In the genomic region with DNA sequence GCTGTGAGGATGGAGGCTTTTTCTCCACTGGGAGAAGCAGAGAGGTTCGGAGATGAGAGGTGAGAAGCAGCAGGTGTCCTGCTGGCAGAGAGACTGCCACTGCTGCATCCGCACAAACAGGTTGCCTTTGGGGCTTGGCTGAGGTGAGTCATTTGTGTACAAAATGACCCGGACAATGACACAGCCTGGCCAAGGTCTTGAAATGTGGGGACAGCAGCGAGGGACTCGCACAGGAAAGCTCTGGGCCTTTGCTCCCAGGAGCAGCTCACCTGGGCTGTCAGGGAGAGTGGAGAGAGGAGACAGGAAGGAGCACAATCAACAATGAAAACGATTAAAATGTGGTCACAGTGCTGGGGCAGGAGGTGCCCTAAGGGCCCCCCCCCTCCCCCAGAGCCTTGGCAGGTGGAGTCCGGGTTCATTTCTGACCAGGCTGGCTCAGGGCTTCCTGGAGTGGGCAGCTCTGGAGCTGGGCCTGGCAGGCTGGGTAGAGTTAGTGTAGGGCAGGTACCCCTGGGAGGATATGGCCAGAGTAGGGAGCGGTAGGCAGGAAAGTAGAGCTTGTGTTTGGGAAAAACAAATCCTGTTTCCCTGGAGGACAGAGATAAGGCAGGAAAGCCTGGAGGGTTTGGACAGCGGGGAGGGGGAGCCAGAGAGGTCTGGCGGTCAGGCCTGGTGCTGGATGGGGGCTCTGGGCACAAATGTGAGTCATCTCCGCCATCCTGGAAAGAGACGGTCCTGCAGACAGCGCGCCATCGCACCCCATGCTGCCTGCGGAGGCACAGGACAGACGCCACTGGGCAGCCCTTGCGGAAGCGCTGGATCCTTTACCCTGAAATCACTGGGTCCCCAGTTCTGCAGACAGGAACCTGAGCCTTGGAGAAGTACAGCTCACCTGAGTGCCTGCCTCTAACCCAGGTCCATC, we compare ENCODE assay signal across 1 cellular context.
A peak's percentile ranks its signal among the peaks of the same experiment; 100 is the strongest.
TF ChIP-seq lines count a peak whose summit lies in the region.

No MANE protein-coding gene starts in this region.

TF ChIP-seq in HepG2, 621 proteins besides CTCF, POLR2A, EP300 and RAD21 (continued from another document):
- TF ChIP-seq, protein P1, sequence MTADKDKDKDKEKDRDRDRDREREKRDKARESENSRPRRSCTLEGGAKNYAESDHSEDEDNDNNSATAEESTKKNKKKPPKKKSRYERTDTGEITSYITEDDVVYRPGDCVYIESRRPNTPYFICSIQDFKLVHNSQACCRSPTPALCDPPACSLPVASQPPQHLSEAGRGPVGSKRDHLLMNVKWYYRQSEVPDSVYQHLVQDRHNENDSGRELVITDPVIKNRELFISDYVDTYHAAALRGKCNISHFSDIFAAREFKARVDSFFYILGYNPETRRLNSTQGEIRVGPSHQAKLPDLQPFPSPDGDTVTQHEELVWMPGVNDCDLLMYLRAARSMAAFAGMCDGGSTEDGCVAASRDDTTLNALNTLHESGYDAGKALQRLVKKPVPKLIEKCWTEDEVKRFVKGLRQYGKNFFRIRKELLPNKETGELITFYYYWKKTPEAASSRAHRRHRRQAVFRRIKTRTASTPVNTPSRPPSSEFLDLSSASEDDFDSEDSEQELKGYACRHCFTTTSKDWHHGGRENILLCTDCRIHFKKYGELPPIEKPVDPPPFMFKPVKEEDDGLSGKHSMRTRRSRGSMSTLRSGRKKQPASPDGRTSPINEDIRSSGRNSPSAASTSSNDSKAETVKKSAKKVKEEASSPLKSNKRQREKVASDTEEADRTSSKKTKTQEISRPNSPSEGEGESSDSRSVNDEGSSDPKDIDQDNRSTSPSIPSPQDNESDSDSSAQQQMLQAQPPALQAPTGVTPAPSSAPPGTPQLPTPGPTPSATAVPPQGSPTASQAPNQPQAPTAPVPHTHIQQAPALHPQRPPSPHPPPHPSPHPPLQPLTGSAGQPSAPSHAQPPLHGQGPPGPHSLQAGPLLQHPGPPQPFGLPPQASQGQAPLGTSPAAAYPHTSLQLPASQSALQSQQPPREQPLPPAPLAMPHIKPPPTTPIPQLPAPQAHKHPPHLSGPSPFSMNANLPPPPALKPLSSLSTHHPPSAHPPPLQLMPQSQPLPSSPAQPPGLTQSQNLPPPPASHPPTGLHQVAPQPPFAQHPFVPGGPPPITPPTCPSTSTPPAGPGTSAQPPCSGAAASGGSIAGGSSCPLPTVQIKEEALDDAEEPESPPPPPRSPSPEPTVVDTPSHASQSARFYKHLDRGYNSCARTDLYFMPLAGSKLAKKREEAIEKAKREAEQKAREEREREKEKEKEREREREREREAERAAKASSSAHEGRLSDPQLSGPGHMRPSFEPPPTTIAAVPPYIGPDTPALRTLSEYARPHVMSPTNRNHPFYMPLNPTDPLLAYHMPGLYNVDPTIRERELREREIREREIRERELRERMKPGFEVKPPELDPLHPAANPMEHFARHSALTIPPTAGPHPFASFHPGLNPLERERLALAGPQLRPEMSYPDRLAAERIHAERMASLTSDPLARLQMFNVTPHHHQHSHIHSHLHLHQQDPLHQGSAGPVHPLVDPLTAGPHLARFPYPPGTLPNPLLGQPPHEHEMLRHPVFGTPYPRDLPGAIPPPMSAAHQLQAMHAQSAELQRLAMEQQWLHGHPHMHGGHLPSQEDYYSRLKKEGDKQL (CRISPR knock-in tag; IDR thresholded peaks at IDR 0.05; ENCODE audit: low read depth) = peak; percentile 4; the same call in 1 of the 2 replicates
- no peak for TF ChIP-seq ZNF3 (CRISPR knock-in tag; IDR thresholded peaks at IDR 0.05)
- peak; percentile 55; the same call in 1 of the 2 replicates for TF ChIP-seq ZNF331 (CRISPR knock-in tag; IDR thresholded peaks at IDR 0.05)
- TF ChIP-seq, protein P2, sequence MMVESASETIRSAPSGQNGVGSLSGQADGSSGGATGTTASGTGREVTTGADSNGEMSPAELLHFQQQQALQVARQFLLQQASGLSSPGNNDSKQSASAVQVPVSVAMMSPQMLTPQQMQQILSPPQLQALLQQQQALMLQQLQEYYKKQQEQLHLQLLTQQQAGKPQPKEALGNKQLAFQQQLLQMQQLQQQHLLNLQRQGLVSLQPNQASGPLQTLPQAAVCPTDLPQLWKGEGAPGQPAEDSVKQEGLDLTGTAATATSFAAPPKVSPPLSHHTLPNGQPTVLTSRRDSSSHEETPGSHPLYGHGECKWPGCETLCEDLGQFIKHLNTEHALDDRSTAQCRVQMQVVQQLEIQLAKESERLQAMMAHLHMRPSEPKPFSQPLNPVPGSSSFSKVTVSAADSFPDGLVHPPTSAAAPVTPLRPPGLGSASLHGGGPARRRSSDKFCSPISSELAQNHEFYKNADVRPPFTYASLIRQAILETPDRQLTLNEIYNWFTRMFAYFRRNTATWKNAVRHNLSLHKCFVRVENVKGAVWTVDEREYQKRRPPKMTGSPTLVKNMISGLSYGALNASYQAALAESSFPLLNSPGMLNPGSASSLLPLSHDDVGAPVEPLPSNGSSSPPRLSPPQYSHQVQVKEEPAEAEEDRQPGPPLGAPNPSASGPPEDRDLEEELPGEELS (CRISPR knock-in tag; IDR thresholded peaks at IDR 0.05) = peak; percentile 86
- TF ChIP-seq NR2F6 (IDR thresholded peaks at IDR 0.05) = 0 out of 2 replicates have a peak, but pooled peaks have one; percentile 21
- peak; percentile 77 for TF ChIP-seq NR2F6 (CRISPR knock-in tag; IDR thresholded peaks at IDR 0.05)
- 0 out of 2 replicates have a peak, but pooled peaks have one; percentile 30 for TF ChIP-seq MIXL1 (CRISPR knock-in tag; IDR thresholded peaks at IDR 0.05)
- no peak for TF ChIP-seq AGO2 (optimal IDR thresholded peaks at IDR 0.05; ENCODE audit: low read depth, low read length)
- TF ChIP-seq KDM2A (CRISPR knock-in tag; IDR thresholded peaks at IDR 0.05; ENCODE audit: borderline replicate concordance, low read depth) = peak; percentile 57
- no peak for TF ChIP-seq ZNF232 (CRISPR knock-in tag; IDR thresholded peaks at IDR 0.05; ENCODE audit: borderline replicate concordance)
- peak; percentile 47; the same call in 1 of the 2 replicates for TF ChIP-seq ZNF644 (CRISPR knock-in tag; IDR thresholded peaks at IDR 0.05; ENCODE audit: low read depth)
- TF ChIP-seq, protein P3, sequence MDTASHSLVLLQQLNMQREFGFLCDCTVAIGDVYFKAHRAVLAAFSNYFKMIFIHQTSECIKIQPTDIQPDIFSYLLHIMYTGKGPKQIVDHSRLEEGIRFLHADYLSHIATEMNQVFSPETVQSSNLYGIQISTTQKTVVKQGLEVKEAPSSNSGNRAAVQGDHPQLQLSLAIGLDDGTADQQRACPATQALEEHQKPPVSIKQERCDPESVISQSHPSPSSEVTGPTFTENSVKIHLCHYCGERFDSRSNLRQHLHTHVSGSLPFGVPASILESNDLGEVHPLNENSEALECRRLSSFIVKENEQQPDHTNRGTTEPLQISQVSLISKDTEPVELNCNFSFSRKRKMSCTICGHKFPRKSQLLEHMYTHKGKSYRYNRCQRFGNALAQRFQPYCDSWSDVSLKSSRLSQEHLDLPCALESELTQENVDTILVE (CRISPR knock-in tag; IDR thresholded peaks at IDR 0.05) = 0 out of 2 replicates have a peak, but pooled peaks have one; percentile 22
- peak; percentile 73 for TF ChIP-seq ZNF501 (CRISPR knock-in tag; IDR thresholded peaks at IDR 0.05)
- no peak for TF ChIP-seq CEBPB (IDR thresholded peaks at IDR 0.05; ENCODE audit: borderline replicate concordance, low read depth, low read length)
- TF ChIP-seq CHD2 (IDR thresholded peaks at IDR 0.05; ENCODE audit: low read depth, low read length) = no peak
- TF ChIP-seq, protein P4, sequence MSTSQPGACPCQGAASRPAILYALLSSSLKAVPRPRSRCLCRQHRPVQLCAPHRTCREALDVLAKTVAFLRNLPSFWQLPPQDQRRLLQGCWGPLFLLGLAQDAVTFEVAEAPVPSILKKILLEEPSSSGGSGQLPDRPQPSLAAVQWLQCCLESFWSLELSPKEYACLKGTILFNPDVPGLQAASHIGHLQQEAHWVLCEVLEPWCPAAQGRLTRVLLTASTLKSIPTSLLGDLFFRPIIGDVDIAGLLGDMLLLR (CRISPR knock-in tag; IDR thresholded peaks at IDR 0.05) = no peak
- peak; percentile 55; the same call in 1 of the 2 replicates for TF ChIP-seq POLR2G (IDR thresholded peaks at IDR 0.05; ENCODE audit: low read depth, low read length)
- peak; percentile 48; the same call in 1 of the 2 replicates for TF ChIP-seq TBX2 (CRISPR knock-in tag; IDR thresholded peaks at IDR 0.05; ENCODE audit: borderline replicate concordance)
- TF ChIP-seq, protein P5, sequence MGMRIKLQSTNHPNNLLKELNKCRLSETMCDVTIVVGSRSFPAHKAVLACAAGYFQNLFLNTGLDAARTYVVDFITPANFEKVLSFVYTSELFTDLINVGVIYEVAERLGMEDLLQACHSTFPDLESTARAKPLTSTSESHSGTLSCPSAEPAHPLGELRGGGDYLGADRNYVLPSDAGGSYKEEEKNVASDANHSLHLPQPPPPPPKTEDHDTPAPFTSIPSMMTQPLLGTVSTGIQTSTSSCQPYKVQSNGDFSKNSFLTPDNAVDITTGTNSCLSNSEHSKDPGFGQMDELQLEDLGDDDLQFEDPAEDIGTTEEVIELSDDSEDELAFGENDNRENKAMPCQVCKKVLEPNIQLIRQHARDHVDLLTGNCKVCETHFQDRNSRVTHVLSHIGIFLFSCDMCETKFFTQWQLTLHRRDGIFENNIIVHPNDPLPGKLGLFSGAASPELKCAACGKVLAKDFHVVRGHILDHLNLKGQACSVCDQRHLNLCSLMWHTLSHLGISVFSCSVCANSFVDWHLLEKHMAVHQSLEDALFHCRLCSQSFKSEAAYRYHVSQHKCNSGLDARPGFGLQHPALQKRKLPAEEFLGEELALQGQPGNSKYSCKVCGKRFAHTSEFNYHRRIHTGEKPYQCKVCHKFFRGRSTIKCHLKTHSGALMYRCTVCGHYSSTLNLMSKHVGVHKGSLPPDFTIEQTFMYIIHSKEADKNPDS (CRISPR knock-in tag; IDR thresholded peaks at IDR 0.05) = no peak
- no peak for TF ChIP-seq PHF20 (CRISPR knock-in tag; IDR thresholded peaks at IDR 0.05)
- no peak for TF ChIP-seq ZNF879 (CRISPR knock-in tag; IDR thresholded peaks at IDR 0.05)
- TF ChIP-seq KLF15 (CRISPR knock-in tag; IDR thresholded peaks at IDR 0.05; ENCODE audit: borderline replicate concordance) = no peak
- no peak for TF ChIP-seq HNRNPUL1 (IDR thresholded peaks at IDR 0.05; ENCODE audit: low read depth, low read length)
- TF ChIP-seq, protein P6, sequence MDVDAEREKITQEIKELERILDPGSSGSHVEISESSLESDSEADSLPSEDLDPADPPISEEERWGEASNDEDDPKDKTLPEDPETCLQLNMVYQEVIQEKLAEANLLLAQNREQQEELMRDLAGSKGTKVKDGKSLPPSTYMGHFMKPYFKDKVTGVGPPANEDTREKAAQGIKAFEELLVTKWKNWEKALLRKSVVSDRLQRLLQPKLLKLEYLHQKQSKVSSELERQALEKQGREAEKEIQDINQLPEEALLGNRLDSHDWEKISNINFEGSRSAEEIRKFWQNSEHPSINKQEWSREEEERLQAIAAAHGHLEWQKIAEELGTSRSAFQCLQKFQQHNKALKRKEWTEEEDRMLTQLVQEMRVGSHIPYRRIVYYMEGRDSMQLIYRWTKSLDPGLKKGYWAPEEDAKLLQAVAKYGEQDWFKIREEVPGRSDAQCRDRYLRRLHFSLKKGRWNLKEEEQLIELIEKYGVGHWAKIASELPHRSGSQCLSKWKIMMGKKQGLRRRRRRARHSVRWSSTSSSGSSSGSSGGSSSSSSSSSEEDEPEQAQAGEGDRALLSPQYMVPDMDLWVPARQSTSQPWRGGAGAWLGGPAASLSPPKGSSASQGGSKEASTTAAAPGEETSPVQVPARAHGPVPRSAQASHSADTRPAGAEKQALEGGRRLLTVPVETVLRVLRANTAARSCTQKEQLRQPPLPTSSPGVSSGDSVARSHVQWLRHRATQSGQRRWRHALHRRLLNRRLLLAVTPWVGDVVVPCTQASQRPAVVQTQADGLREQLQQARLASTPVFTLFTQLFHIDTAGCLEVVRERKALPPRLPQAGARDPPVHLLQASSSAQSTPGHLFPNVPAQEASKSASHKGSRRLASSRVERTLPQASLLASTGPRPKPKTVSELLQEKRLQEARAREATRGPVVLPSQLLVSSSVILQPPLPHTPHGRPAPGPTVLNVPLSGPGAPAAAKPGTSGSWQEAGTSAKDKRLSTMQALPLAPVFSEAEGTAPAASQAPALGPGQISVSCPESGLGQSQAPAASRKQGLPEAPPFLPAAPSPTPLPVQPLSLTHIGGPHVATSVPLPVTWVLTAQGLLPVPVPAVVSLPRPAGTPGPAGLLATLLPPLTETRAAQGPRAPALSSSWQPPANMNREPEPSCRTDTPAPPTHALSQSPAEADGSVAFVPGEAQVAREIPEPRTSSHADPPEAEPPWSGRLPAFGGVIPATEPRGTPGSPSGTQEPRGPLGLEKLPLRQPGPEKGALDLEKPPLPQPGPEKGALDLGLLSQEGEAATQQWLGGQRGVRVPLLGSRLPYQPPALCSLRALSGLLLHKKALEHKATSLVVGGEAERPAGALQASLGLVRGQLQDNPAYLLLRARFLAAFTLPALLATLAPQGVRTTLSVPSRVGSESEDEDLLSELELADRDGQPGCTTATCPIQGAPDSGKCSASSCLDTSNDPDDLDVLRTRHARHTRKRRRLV (CRISPR knock-in tag; IDR thresholded peaks at IDR 0.05) = no peak
- TF ChIP-seq, protein P7, sequence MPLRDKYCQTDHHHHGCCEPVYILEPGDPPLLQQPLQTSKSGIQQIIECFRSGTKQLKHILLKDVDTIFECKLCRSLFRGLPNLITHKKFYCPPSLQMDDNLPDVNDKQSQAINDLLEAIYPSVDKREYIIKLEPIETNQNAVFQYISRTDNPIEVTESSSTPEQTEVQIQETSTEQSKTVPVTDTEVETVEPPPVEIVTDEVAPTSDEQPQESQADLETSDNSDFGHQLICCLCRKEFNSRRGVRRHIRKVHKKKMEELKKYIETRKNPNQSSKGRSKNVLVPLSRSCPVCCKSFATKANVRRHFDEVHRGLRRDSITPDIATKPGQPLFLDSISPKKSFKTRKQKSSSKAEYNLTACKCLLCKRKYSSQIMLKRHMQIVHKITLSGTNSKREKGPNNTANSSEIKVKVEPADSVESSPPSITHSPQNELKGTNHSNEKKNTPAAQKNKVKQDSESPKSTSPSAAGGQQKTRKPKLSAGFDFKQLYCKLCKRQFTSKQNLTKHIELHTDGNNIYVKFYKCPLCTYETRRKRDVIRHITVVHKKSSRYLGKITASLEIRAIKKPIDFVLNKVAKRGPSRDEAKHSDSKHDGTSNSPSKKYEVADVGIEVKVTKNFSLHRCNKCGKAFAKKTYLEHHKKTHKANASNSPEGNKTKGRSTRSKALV (CRISPR knock-in tag; IDR thresholded peaks at IDR 0.05) = peak; percentile 36; the same call in 1 of the 2 replicates
- no peak for TF ChIP-seq ZNF263 (CRISPR knock-in tag; IDR thresholded peaks at IDR 0.05)
- peak; percentile 97 for TF ChIP-seq JUND (CRISPR knock-in tag; IDR thresholded peaks at IDR 0.05)
- TF ChIP-seq DPF2 (CRISPR knock-in tag; IDR thresholded peaks at IDR 0.05; ENCODE audit: borderline replicate concordance, low read depth) = peak; percentile 74; the same call in 1 of the 2 replicates
- peak; percentile 74 for TF ChIP-seq HDAC2 (CRISPR knock-in tag; IDR thresholded peaks at IDR 0.05)
- TF ChIP-seq, protein P8, sequence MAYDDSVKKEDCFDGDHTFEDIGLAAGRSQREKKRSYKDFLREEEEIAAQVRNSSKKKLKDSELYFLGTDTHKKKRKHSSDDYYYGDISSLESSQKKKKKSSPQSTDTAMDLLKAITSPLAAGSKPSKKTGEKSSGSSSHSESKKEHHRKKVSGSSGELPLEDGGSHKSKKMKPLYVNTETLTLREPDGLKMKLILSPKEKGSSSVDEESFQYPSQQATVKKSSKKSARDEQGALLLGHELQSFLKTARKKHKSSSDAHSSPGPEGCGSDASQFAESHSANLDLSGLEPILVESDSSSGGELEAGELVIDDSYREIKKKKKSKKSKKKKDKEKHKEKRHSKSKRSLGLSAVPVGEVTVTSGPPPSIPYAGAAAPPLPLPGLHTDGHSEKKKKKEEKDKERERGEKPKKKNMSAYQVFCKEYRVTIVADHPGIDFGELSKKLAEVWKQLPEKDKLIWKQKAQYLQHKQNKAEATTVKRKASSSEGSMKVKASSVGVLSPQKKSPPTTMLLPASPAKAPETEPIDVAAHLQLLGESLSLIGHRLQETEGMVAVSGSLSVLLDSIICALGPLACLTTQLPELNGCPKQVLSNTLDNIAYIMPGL (CRISPR knock-in tag; IDR thresholded peaks at IDR 0.05; ENCODE audit: borderline replicate concordance in 1 of 2, low read depth in 1 of 2) = peak; percentile 12 to 33; a peak in 1 of 4 replicates
- TF ChIP-seq SALL1 (CRISPR knock-in tag; IDR thresholded peaks at IDR 0.05) = peak; percentile 74
- TF ChIP-seq HNF4A (CRISPR knock-in tag; IDR thresholded peaks at IDR 0.05) = no peak
